Comparison of ENCODE assay signal across 7 cellular contexts in the genomic region with DNA sequence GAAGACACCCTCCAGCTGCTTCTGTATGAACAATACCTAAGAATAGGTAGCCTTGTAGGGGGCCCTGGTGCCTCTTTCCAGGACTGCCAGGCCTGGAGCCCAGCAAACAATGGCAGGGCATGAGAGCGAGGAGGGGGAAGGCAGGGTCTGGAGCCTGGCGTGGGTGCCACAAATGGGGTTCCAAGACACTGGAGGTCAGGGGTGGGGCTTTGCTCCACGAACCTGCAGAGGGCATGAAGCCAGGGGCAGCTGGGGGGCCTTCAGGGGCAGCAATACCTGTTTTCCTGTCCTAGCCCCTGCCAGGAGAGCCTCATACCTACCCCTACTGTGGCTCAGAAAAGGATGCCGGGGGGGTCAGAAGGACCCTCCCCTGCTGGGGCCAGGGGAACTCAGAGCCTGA.
"Had no signal": no experiment of that assay in that cellular context is flagged by ENCODE, and none has a peak within 500 bp of the region (broad histone marks: within the 10 kb centered on the region; RNA-seq: fewer than 3 reads in every experiment).

No MANE protein-coding gene starts in this region.

- H3K4me3 ChIP-seq: GM23248, HAP-1, K562 had no signal

- ATAC-seq: HCT116, K562 had no signal

- H3K27ac Mint-ChIP-seq: HFFc6 had no signal

- H3K9me3 Mint-ChIP-seq: HFFc6 had no signal

- H3K9me3 ChIP-seq: HAP-1 had no signal

- H3K4me3 Mint-ChIP-seq: HFFc6 had no signal

- H3K27ac ChIP-seq: GM23248 had no signal

- H3K4me1 ChIP-seq: HAP-1 had no signal

- DNase-seq: GM23248, GOT3, HFFc6, IMR-90 had no signal
